29 cellular contexts compared by ENCODE assay signal in genomic region chr15:78968539-78969271, GRCh38. TPM values are rescaled to one million over a fixed set of nuclear protein-coding genes. Genes with fewer than 3 reads are reported as not detected.
A peak's percentile ranks its signal among the peaks of the same experiment; 100 is the strongest.
DNase-seq lines count a peak whose midpoint lies in the region; ATAC-seq and TF ChIP-seq lines count a peak whose summit lies in the region.
"Had no signal": no experiment of that assay in that cellular context is flagged by ENCODE, and none has a peak within 500 bp of the region (broad histone marks: within the 10 kb centered on the region; RNA-seq: fewer than 3 reads in every experiment).

No MANE protein-coding gene starts in this region.

- TF ChIP-seq CTCF in mammary epithelial cell (conservative IDR thresholded peaks at IDR 0.05 in 1 of 2, IDR thresholded peaks at IDR 0.05 in 1 of 2; ENCODE audit: extremely low read depth in 1 of 2, insufficient read depth in 1 of 2, low read depth in 1 of 2, low read length in 2 of 2) (no peak), MCF 10A (IDR thresholded peaks at IDR 0.05; ENCODE audit: unreplicated experiment) (no peak), WTC11 (IDR thresholded peaks at IDR 0.05) (no peak), nephron (IDR thresholded peaks at IDR 0.05; ENCODE audit: unreplicated experiment in 3 of 3) (no peak), right atrium auricular region (IDR thresholded peaks at IDR 0.05) (no peak)

- no peak overlapping the region for H3K9ac ChIP-seq in mammary epithelial cell (ENCODE audit: insufficient read depth, low read length)
- H3K9ac ChIP-seq: BLaER1, GM23248, neural progenitor cell had no signal

- H3K9me3 ChIP-seq in mammary epithelial cell (replicated peaks; ENCODE audit: insufficient read depth, low read length): no peaks in the 10 kb centered on the region
- no peaks in the 10 kb centered on the region for H3K9me3 ChIP-seq in right atrium auricular region
- H3K9me3 ChIP-seq: BLaER1, heart left ventricle, suprapubic skin had no signal

- H3K36me3 Mint-ChIP-seq in MCF 10A (ENCODE audit: insufficient read depth, unreplicated experiment) (no peaks in the 10 kb centered on the region), WTC11 (no peaks in the 10 kb centered on the region), nephron (ENCODE audit: low read depth) (no peaks in the 10 kb centered on the region)
- H3K36me3 Mint-ChIP-seq: activated naive CD4-positive, alpha-beta T cell treated with anti-CD3 and anti-CD28 coated beads, Interleukin-2, amount 10 ng/mL, durations not matched to agents 7 days and 5 days; immature natural killer cell; neural progenitor cell had no signal

- H3K4me1 ChIP-seq in mammary epithelial cell (ENCODE audit: insufficient read depth, low read length): peaks cover 8% of the 10 kb centered on the region
- no peaks in the 10 kb centered on the region for H3K4me1 ChIP-seq in right atrium auricular region
- H3K4me1 ChIP-seq: neural progenitor cell, suprapubic skin had no signal

- intact Hi-C loops in mammary epithelial cell (cut with micrococcal nuclease) (no loop called here), MCF 10A (cut with micrococcal nuclease) (no loop called here)

- BruUV-seq in mammary epithelial cell (replicated peaks; lab: Mats Ljungman, UMichigan) (no TSS peak), MCF 10A (replicated peaks; lab: Mats Ljungman, UMichigan) (no TSS peak)

- no peak overlapping the region for H3K27ac Mint-ChIP-seq in MCF 10A (ENCODE audit: low read depth, unreplicated experiment)
- H3K27ac Mint-ChIP-seq in WTC11: peak overlapping the region; percentile 94
- H3K27ac Mint-ChIP-seq in nephron: peak overlapping the region; percentile 15 to 68 (median 34)
- H3K27ac Mint-ChIP-seq: activated CD4-positive, alpha-beta T cell treated with anti-CD3 and anti-CD28 coated beads for 36 hours; activated naive CD4-positive, alpha-beta T cell treated with anti-CD3 and anti-CD28 coated beads, Interleukin-2, amount 10 ng/mL, durations not matched to agents 7 days and 5 days; activated T-cell treated with anti-CD3 and anti-CD28 coated beads, Interleukin-2, amount 50 U/mL, for 72 hours; immature natural killer cell; neural progenitor cell had no signal

- dilution Hi-C loops in mammary epithelial cell (cut with HindIII; ENCODE audit: low sequenced_read_pairs): no loop called here

- WGBS in mammary epithelial cell (ENCODE audit: low coverage, missing lambda C conversion rate): 61% methylated on average over 5 of the region's 5 CpGs

- H3K4me3 Mint-ChIP-seq in MCF 10A (ENCODE audit: unreplicated experiment): no peak overlapping the region
- H3K4me3 Mint-ChIP-seq in WTC11: peak overlapping the region; percentile 45
- no peak overlapping the region for H3K4me3 Mint-ChIP-seq in nephron
- H3K4me3 Mint-ChIP-seq: activated CD4-positive, alpha-beta T cell treated with anti-CD3 and anti-CD28 coated beads for 36 hours; activated naive CD4-positive, alpha-beta T cell treated with anti-CD3 and anti-CD28 coated beads, Interleukin-2, amount 10 ng/mL, durations not matched to agents 7 days and 5 days; activated T-cell treated with anti-CD3 and anti-CD28 coated beads, Interleukin-2, amount 50 U/mL, for 72 hours; IgD-negative memory B cell; immature natural killer cell; neural progenitor cell had no signal

- H3K27me3 Mint-ChIP-seq in MCF 10A (ENCODE audit: insufficient read depth, unreplicated experiment): no peaks in the 10 kb centered on the region
- H3K27me3 Mint-ChIP-seq in WTC11 (ENCODE audit: low read depth): no peaks in the 10 kb centered on the region
- H3K27me3 Mint-ChIP-seq in nephron (ENCODE audit: low read depth): peaks cover 16% of the 10 kb centered on the region
- H3K27me3 Mint-ChIP-seq: activated CD4-positive, alpha-beta T cell treated with anti-CD3 and anti-CD28 coated beads for 36 hours; IgD-negative memory B cell had no signal

- CTCF ChIA-PET in mammary epithelial cell (lab: Charles Lee; ENCODE audit: low non-redundant PET) (no interaction called here), MCF 10A (lab: Yijun Ruan, JAX) (interaction anchor here (1.0 kb wide), 1 partner anchor 11 kb away, joined by 3 read pairs; no protein-coding TSS in a partner anchor), WTC11 (lab: Charles Lee) (interaction anchor here (1.5 to 1.8 kb wide), 4 partner anchors 11 to 61 kb away, joined by 3 to 17 read pairs (median 8); no protein-coding TSS in a partner anchor)

- H4K20me1 ChIP-seq in mammary epithelial cell (ENCODE audit: insufficient read depth, low read length): no peaks in the 10 kb centered on the region
- H4K20me1 ChIP-seq: BLaER1 had no signal

- H3K4me3 ChIP-seq in mammary epithelial cell (replicated peaks in 1 of 3; ENCODE audit: insufficient read depth in 1 of 3, low read depth in 2 of 3, low read length in 3 of 3): no peak overlapping the region
- no peak overlapping the region for H3K4me3 ChIP-seq in right atrium auricular region
- H3K4me3 ChIP-seq: BLaER1, GM23248, heart left ventricle, neural progenitor cell, suprapubic skin had no signal

- H3K27me3 ChIP-seq in mammary epithelial cell (ENCODE audit: insufficient read depth, low read length) (no peaks in the 10 kb centered on the region), right atrium auricular region (no peaks in the 10 kb centered on the region)
- H3K27me3 ChIP-seq: BLaER1, heart left ventricle, neural progenitor cell, suprapubic skin had no signal

- H3K4me1 Mint-ChIP-seq in MCF 10A (ENCODE audit: insufficient read depth, unreplicated experiment): no peaks in the 10 kb centered on the region
- peaks cover 44% of the 10 kb centered on the region for H3K4me1 Mint-ChIP-seq in WTC11
- peaks cover 11% of the 10 kb centered on the region for H3K4me1 Mint-ChIP-seq in nephron
- H3K4me1 Mint-ChIP-seq: activated CD4-positive, alpha-beta T cell treated with anti-CD3 and anti-CD28 coated beads for 36 hours; activated naive CD4-positive, alpha-beta T cell treated with anti-CD3 and anti-CD28 coated beads, Interleukin-2, amount 10 ng/mL, durations not matched to agents 7 days and 5 days; immature natural killer cell had no signal

- in situ Hi-C loops in mammary epithelial cell (cut with MboI; ENCODE audit: low sequenced_read_pairs in 2 of 2): no loop called here

- no peak overlapping the region for H3K27ac ChIP-seq in mammary epithelial cell (ENCODE audit: insufficient read depth, low read depth, low read length)
- H3K27ac ChIP-seq in right atrium auricular region: no peak overlapping the region
- H3K27ac ChIP-seq: BLaER1, GM23248, heart left ventricle, neural progenitor cell, suprapubic skin had no signal

- H3K36me3 ChIP-seq in mammary epithelial cell (ENCODE audit: insufficient read depth, low read length): no peaks in the 10 kb centered on the region
- H3K36me3 ChIP-seq in right atrium auricular region: no peaks in the 10 kb centered on the region
- H3K36me3 ChIP-seq: BLaER1, heart left ventricle, neural progenitor cell, suprapubic skin had no signal

- peak overlapping the region; percentile 37 for H2AFZ ChIP-seq in mammary epithelial cell (ENCODE audit: low read depth, low read length)
- H2AFZ ChIP-seq: GM23248, neural progenitor cell had no signal

- H3K9me3 Mint-ChIP-seq in MCF 10A (ENCODE audit: unreplicated experiment) (no peaks in the 10 kb centered on the region), WTC11 (no peaks in the 10 kb centered on the region), nephron (no peaks in the 10 kb centered on the region)
- H3K9me3 Mint-ChIP-seq: activated naive CD4-positive, alpha-beta T cell treated with anti-CD3 and anti-CD28 coated beads, Interleukin-2, amount 10 ng/mL, durations not matched to agents 7 days and 5 days; activated T-cell treated with anti-CD3 and anti-CD28 coated beads, Interleukin-2, amount 50 U/mL, for 72 hours; IgD-negative memory B cell; immature natural killer cell; neural progenitor cell had no signal

- ATAC-seq in WTC11 (no peak), GM21360 (IDR thresholded peaks at IDR 0.05; ENCODE audit: unreplicated experiment) (no peak)
- ATAC-seq: activated CD4-positive, alpha-beta T cell treated with anti-CD3 and anti-CD28 coated beads for 36 hours; activated T-cell treated with anti-CD3 and anti-CD28 coated beads, Interleukin-2, amount 50 U/mL, for 72 hours; heart left ventricle had no signal

- no peaks in the 10 kb centered on the region for H3K79me2 ChIP-seq in mammary epithelial cell (ENCODE audit: insufficient read depth, low read length)

- POLR2A ChIA-PET in MCF 10A (lab: Yijun Ruan, JAX) (no interaction called here), WTC11 (lab: Charles Lee) (interaction anchor here (0.6 kb wide), 1 partner anchor 29 kb away, joined by 8 read pairs; no protein-coding TSS in a partner anchor)

- DNase-seq in mammary epithelial cell: peak; percentile 34
- DNase-seq in MCF 10A (ENCODE audit: unreplicated experiment): no peak
- no peak for DNase-seq in WTC11 (ENCODE audit: low spot score)
- DNase-seq in right atrium auricular region (ENCODE audit: low spot score): no peak
- no peak for DNase-seq in NCI-H2081 (lab: John Stamatoyannopoulos, UW)
- no peak for DNase-seq in NCI-H1417 treated with DMSO at 0.1 percent for 48 hours (lab: John Stamatoyannopoulos, UW)
- DNase-seq: activated CD4-positive, alpha-beta T cell treated with anti-CD3 and anti-CD28 coated beads for 36 hours; activated naive CD4-positive, alpha-beta T cell treated with anti-CD3 and anti-CD28 coated beads, Interleukin-2, amount 10 ng/mL, durations not matched to agents 7 days and 5 days; activated T-cell treated with anti-CD3 and anti-CD28 coated beads, Interleukin-2, amount 50 U/mL, for 72 hours; anterior cingulate cortex; central memory CD4-positive, alpha-beta T cell; COR-L47; EL; GM23248; heart left ventricle; immature natural killer cell; MM.1S; NCI-H1436 treated with DMSO at 0.1 percent for 48 hours; NCI-H82; OCI-M1; SIG-M5; stimulated activated CD4-positive, alpha-beta T cell treated with anti-CD3 and anti-CD28 coated beads, Interleukin-1b, Interleukin-23, amount 100 ng/mL, for 48 hours; T-helper 1 cell had no signal

- H3K4me2 ChIP-seq in mammary epithelial cell (ENCODE audit: insufficient read depth, low read depth, low read length): no peak overlapping the region
- H3K4me2 ChIP-seq: BLaER1, neural progenitor cell had no signal

TF ChIP-seq in WTC11, 78 proteins besides CTCF, POLR2A, EP300 and RAD21 (continues in another document):
- no peak for TF ChIP-seq NFATC4 (CRISPR knock-in tag; IDR thresholded peaks at IDR 0.05)
- TF ChIP-seq TCF7 (CRISPR knock-in tag; IDR thresholded peaks at IDR 0.05; ENCODE audit: low read depth): no peak
- no peak for TF ChIP-seq ZNF671 (CRISPR knock-in tag; IDR thresholded peaks at IDR 0.05)
- TF ChIP-seq SOX15 (CRISPR knock-in tag; IDR thresholded peaks at IDR 0.05): no peak
- TF ChIP-seq NR2C2 (CRISPR knock-in tag; IDR thresholded peaks at IDR 0.05): no peak

RNA-seq across cellular contexts. Expression of gene CTSH, which starts 23.9 kb away (rescaled TPM):
- total RNA-seq in mammary epithelial cell: 10 to 100 TPM; 22.6 to 74.2 TPM
- polyA plus RNA-seq in mammary epithelial cell: 33.6 TPM
- 27.1 TPM for polyA minus RNA-seq in mammary epithelial cell
- 12.5 and 14.4 TPM in 2 replicates for total RNA-seq in MCF 10A (2022)
- 20.4 to 31.8 TPM (median 31.1 TPM) in 3 replicates for total RNA-seq in WTC11 (2021)
- 100 to 1,000 TPM in 1 of 2 donors, 10 to 100 TPM in 1; 51.0 to 114 TPM for total RNA-seq in right atrium auricular region
